9 cellular contexts compared by ENCODE assay signal in genomic region chr1:10339815-10340214, GRCh38. TPM values are rescaled to one million over a fixed set of nuclear protein-coding genes. Genes with fewer than 3 reads are reported as not detected.
DNase-seq lines count a peak whose midpoint lies in the region; ATAC-seq and TF ChIP-seq lines count a peak whose summit lies in the region.
"Had no signal": no experiment of that assay in that cellular context is flagged by ENCODE, and none has a peak within 500 bp of the region (broad histone marks: within the 10 kb centered on the region; RNA-seq: fewer than 3 reads in every experiment).

No MANE protein-coding gene starts in this region.

- peak overlapping the region; percentile 15 for H2AFZ ChIP-seq in neural progenitor cell (replicated peaks)

- no peak overlapping the region for H3K4me3 ChIP-seq in neural progenitor cell
- no peak overlapping the region for H3K4me3 ChIP-seq in gastroesophageal sphincter

- peaks cover 15% of the 10 kb centered on the region for H3K4me1 Mint-ChIP-seq in neural progenitor cell
- H3K4me1 Mint-ChIP-seq: IgD-negative memory B cell had no signal

- peaks cover 2% of the 10 kb centered on the region for H3K27me3 Mint-ChIP-seq in neural progenitor cell (ENCODE audit: insufficient read depth, low read depth)
- H3K27me3 Mint-ChIP-seq: IgD-negative memory B cell had no signal

- no peaks in the 10 kb centered on the region for H3K79me2 ChIP-seq in neural progenitor cell (ENCODE audit: low read depth)

- peak; percentile 82 for DNase-seq in ELF-1 (ENCODE audit: low read depth, low spot score)
- peak; percentile 18 for DNase-seq in RPMI7951 (ENCODE audit: low read depth)
- peak; percentile 36 for DNase-seq in fibroblast of the conjunctiva (ENCODE audit: low read depth)
- DNase-seq in neural progenitor cell (ENCODE audit: low spot score) = peak; percentile 83
- no peak for DNase-seq in stimulated activated CD4-positive, alpha-beta T cell treated with anti-CD3 and anti-CD28 coated beads, Interleukin-1b, Interleukin-23, amount 100 ng/mL, for 48 hours

- H3K27ac ChIP-seq in neural progenitor cell (no peak overlapping the region), gastroesophageal sphincter (no peak overlapping the region)

- H3K9me3 ChIP-seq in neural progenitor cell (ENCODE audit: low read depth) = no peaks in the 10 kb centered on the region
- H3K9me3 ChIP-seq in gastroesophageal sphincter = no peaks in the 10 kb centered on the region

- ATAC-seq in HG02870 (IDR thresholded peaks at IDR 0.05; ENCODE audit: unreplicated experiment) (no peak), HG03175 (IDR thresholded peaks at IDR 0.05; ENCODE audit: unreplicated experiment) (no peak), gastroesophageal sphincter (no peak)

- H3K36me3 ChIP-seq in neural progenitor cell (peaks cover 18% of the 10 kb centered on the region), gastroesophageal sphincter (peaks cover 9 to 86% of the 10 kb centered on the region in 2 donors)

- peaks cover 25% of the 10 kb centered on the region for H3F3A ChIP-seq in neural progenitor cell (ENCODE audit: low read depth)

- 29 to 42% methylated on average over 3 to 5 of the region's 5 CpGs for WGBS in gastroesophageal sphincter (ENCODE audit: low coverage in 1 of 2), 2 donors

- H3K27me3 ChIP-seq in neural progenitor cell (no peaks in the 10 kb centered on the region), gastroesophageal sphincter (no peaks in the 10 kb centered on the region)

- TF ChIP-seq CTCF in neural progenitor cell (IDR thresholded peaks at IDR 0.05) (no peak), gastroesophageal sphincter (IDR thresholded peaks at IDR 0.05) (no peak)

- H3K36me3 Mint-ChIP-seq in neural progenitor cell = peaks cover 40% of the 10 kb centered on the region

- no peak overlapping the region for H3K9ac ChIP-seq in neural progenitor cell

- no peaks in the 10 kb centered on the region for H3K9me3 Mint-ChIP-seq in neural progenitor cell
- H3K9me3 Mint-ChIP-seq: IgD-negative memory B cell had no signal

- no peak for TF ChIP-seq EP300 in gastroesophageal sphincter (IDR thresholded peaks at IDR 0.05)

- H3K4me1 ChIP-seq in neural progenitor cell (peaks cover 10% of the 10 kb centered on the region), gastroesophageal sphincter (no peaks in the 10 kb centered on the region)

- H3K4me3 Mint-ChIP-seq in neural progenitor cell = no peak overlapping the region
- H3K4me3 Mint-ChIP-seq: IgD-negative memory B cell had no signal

- peak overlapping the region; percentile 90 for H3K27ac Mint-ChIP-seq in neural progenitor cell
- H3K27ac Mint-ChIP-seq: IgD-negative memory B cell had no signal

- no peak for TF ChIP-seq POLR2A in gastroesophageal sphincter (IDR thresholded peaks at IDR 0.05)

- H4K20me1 ChIP-seq in neural progenitor cell (ENCODE audit: low read depth) = no peaks in the 10 kb centered on the region

- peak overlapping the region; percentile 45 for H3K4me2 ChIP-seq in neural progenitor cell

RNA-seq across cellular contexts. Expression of gene PGD, which starts 59.0 kb away (rescaled TPM):
- total RNA-seq in RPMI7951 (2014; rRNA removed; shearing (Covaris generic)) = 68.9 and 79.9 TPM in 2 replicates
- total RNA-seq in neural progenitor cell (ENCODE audit: low replicate concordance) = 207 and 265 TPM in 2 replicates
- 100 to 1,000 TPM in 1 of 4 donors, 10 to 100 TPM in 3; 22.9 to 109 (median 44.2) TPM for total RNA-seq in gastroesophageal sphincter
